In the genomic region with DNA sequence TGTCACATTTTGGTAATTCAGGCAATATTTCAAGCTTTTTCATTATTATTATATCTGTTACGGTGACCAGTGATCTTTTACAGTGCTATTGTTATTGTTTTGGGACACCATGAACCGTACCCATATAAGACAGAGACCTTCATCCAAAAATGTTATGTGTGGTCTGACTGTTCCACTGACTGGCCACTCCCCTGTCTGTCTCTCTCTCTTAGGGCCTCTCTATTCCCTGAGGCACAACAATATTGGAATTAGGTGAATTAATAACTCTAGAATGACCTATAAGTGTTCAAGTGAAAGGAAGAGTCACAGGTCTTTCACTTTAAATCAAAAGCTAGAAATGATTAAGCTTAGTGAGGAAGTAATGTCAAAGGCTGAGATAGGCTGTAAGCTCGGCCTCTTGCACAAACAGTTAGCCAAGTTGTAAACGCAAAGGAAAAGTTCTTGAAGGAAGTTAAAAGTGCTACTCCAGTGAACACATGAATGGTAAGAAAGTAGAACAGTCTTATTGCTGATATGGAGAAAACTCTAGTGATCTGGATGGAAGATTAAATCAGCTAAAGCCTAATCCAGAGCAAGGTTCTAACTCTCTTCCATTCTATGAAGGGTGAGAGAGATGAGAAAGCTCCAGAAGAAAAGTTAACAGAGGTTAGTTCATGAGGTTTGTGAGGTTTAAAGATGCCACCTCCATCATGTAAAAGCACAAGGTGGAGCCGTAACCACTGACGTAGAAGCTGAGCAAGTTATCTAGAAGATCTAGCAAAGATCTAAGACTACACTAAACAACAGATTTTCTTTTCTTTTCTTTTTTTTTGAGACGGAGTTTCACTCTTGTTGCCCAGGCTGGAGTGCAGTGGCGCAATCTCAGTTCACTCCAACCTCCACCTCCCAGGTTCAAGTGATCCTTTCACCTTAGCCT, we compare ENCODE assay signal across 10 cellular contexts. TPM values are rescaled to one million over a fixed set of nuclear protein-coding genes. Genes with fewer than 3 reads are reported as not detected.
DNase-seq lines count a peak whose midpoint lies in the region; ATAC-seq, FAIRE-seq and TF ChIP-seq lines count a peak whose summit lies in the region.
"Had no signal": no experiment of that assay in that cellular context is flagged by ENCODE, and none has a peak within 500 bp of the region (broad histone marks: within the 10 kb centered on the region; RNA-seq: fewer than 3 reads in every experiment).

No MANE protein-coding gene starts in this region.

- TF ChIP-seq CTCF in OCI-LY3 (IDR thresholded peaks at IDR 0.05; ENCODE audit: low read depth, low read length), result no peak

- H2AFZ ChIP-seq in OCI-LY3 (ENCODE audit: low read depth, low read length), result no peak overlapping the region; the same call in 1 of the 2 replicates

- H3K4me2 ChIP-seq in OCI-LY3 (ENCODE audit: low read length), result peak overlapping the region; percentile 70

- DNase-seq in GM12891 (ENCODE audit: insufficient read length, low spot score) (no peak), kidney tubule cell (ENCODE audit: low spot score) (peak; percentile 39), germinal center (ENCODE audit: low spot score) (no peak), retina (no peak), GM19240 (ENCODE audit: insufficient read length, low spot score) (no peak), H54 (ENCODE audit: insufficient read length, low spot score) (no peak)
- DNase-seq: heart left ventricle, MM.1S had no signal

- no peaks in the 10 kb centered on the region for H3K27me3 ChIP-seq in OCI-LY3 (ENCODE audit: low read depth, low read length)
- H3K27me3 ChIP-seq: heart left ventricle had no signal

- peak overlapping the region; percentile 81 for H3K9ac ChIP-seq in OCI-LY3 (ENCODE audit: low read length)

- H3K4me3 ChIP-seq in OCI-LY3 (ENCODE audit: low read length), result peak overlapping the region; percentile 54
- H3K4me3 ChIP-seq: heart left ventricle had no signal

- H3K27ac ChIP-seq in OCI-LY3 (ENCODE audit: low read length), result peak overlapping the region; percentile 100

- no peaks in the 10 kb centered on the region for H4K20me1 ChIP-seq in OCI-LY3 (ENCODE audit: insufficient read depth, low read length)

- ATAC-seq in GM21723 (IDR thresholded peaks at IDR 0.05; ENCODE audit: unreplicated experiment), result peak; percentile 58
- ATAC-seq: heart left ventricle had no signal

- H3K9me3 ChIP-seq in OCI-LY3 (ENCODE audit: insufficient read depth, low read length), result peaks cover 4% of the 10 kb centered on the region; the same call in 1 of the 2 replicates

- H3K79me2 ChIP-seq in OCI-LY3 (ENCODE audit: low read length), result no peaks in the 10 kb centered on the region; the same call in 1 of the 2 replicates

- peaks cover 8% of the 10 kb centered on the region for H3K36me3 ChIP-seq in OCI-LY3 (replicated peaks; ENCODE audit: low read depth, low read length)
- H3K36me3 ChIP-seq: heart left ventricle had no signal

- no peak for TF ChIP-seq POLR2A in GM12891 (IDR thresholded peaks at IDR 0.05; ENCODE audit: low read depth, low read length)
- TF ChIP-seq POLR2A in H54 (IDR thresholded peaks at IDR 0.05; ENCODE audit: low read depth, low read length), result no peak

- H3K4me1 ChIP-seq in OCI-LY3 (ENCODE audit: low read length), result peaks cover 60% of the 10 kb centered on the region

- FAIRE-seq in GM12891 (lab: Jason Lieb, UNC) (peak; percentile 68), H54 (lab: Jason Lieb, UNC) (no peak)

TF ChIP-seq in GM12891, 5 proteins besides CTCF, POLR2A, EP300 and RAD21:
- no peak for TF ChIP-seq TAF1 (IDR thresholded peaks at IDR 0.05; ENCODE audit: low read depth, low read length)
- peak; percentile 45; the same call in 1 of the 2 replicates for TF ChIP-seq SPI1 (IDR thresholded peaks at IDR 0.05; ENCODE audit: low read depth, low read length)
- TF ChIP-seq PAX5 (IDR thresholded peaks at IDR 0.05; ENCODE audit: insufficient read depth, low read length, severe bottlenecking), result no peak
- TF ChIP-seq POU2F2 (IDR thresholded peaks at IDR 0.05; ENCODE audit: low read depth, low read length), result no peak
TF ChIP-seq in GM12891: peak in this region for 1.

RNA-seq across cellular contexts. Expression of gene DIPK1A, which starts 19.7 kb away (rescaled TPM):
- polyA plus RNA-seq in GM12891 (2012; ENCODE audit: low read depth, missing spikeins), result 1.7 TPM
